In genomic region chr10:119216137-119216536, GRCh38 we compare ENCODE assay signal across 23 cellular contexts. TPM values are rescaled to one million over a fixed set of nuclear protein-coding genes. Genes with fewer than 3 reads are reported as not detected.
DNase-seq lines count a peak whose midpoint lies in the region; ATAC-seq, FAIRE-seq and TF ChIP-seq lines count a peak whose summit lies in the region.
"Had no signal": no experiment of that assay in that cellular context is flagged by ENCODE, and none has a peak within 500 bp of the region (broad histone marks: within the 10 kb centered on the region; RNA-seq: fewer than 3 reads in every experiment).

No MANE protein-coding gene starts in this region.

- no peak for TF ChIP-seq RAD21 in HepG2 (CRISPR knock-in tag; IDR thresholded peaks at IDR 0.05)

- no peaks in the 10 kb centered on the region for H4K20me1 ChIP-seq in HepG2 (ENCODE audit: insufficient read depth, low read length)

- H3K9me3 ChIP-seq in HepG2 (ENCODE audit: low read length), result no peaks in the 10 kb centered on the region
- H3K9me3 ChIP-seq in right lobe of liver, result no peaks in the 10 kb centered on the region
- H3K9me3 ChIP-seq in esophagus muscularis mucosa, result no peaks in the 10 kb centered on the region
- no peaks in the 10 kb centered on the region for H3K9me3 ChIP-seq in parathyroid adenoma (ENCODE audit: control insufficient read depth, low read length)
- H3K9me3 ChIP-seq: A549, SJCRH30 had no signal

- H3K4me3 ChIP-seq in HepG2 (replicated peaks in 1 of 3; ENCODE audit: insufficient read depth in 1 of 3, low read depth in 2 of 3, low read length in 3 of 3) (no peak overlapping the region), right lobe of liver (no peak overlapping the region), esophagus muscularis mucosa (no peak overlapping the region), parathyroid adenoma (ENCODE audit: low read depth, low read length) (peak overlapping the region; percentile 23)
- H3K4me3 ChIP-seq: A549, SJCRH30 had no signal

- no peak for TF ChIP-seq EP300 in HepG2 (IDR thresholded peaks at IDR 0.05; ENCODE audit: low read depth in 2 of 2, low read length in 2 of 2)
- no peak for TF ChIP-seq EP300 in HepG2 (CRISPR knock-in tag; IDR thresholded peaks at IDR 0.05; ENCODE audit: borderline replicate concordance)
- TF ChIP-seq EP300 in esophagus muscularis mucosa (IDR thresholded peaks at IDR 0.05), result no peak

- FAIRE-seq in HepG2 (lab: Jason Lieb, UNC), result no peak
- FAIRE-seq: A549, GM12891, GM18507 had no signal

- H3K27ac ChIP-seq in HepG2 (ENCODE audit: extremely low read length, insufficient read depth, low read length), result no peak overlapping the region
- H3K27ac ChIP-seq in right lobe of liver, result no peak overlapping the region
- H3K27ac ChIP-seq in esophagus muscularis mucosa (replicated peaks in 1 of 4), result peak overlapping the region in 3 of 4 donors; percentile 6 to 18 (median 13)
- H3K27ac ChIP-seq in parathyroid adenoma, result peak overlapping the region; percentile 67
- H3K27ac ChIP-seq: A549, RWPE1, SJCRH30 had no signal

- H3K4me2 ChIP-seq in HepG2 (ENCODE audit: low read depth, low read length), result no peak overlapping the region
- peak overlapping the region; percentile 29 for H3K4me2 ChIP-seq in parathyroid adenoma (ENCODE audit: low read length)
- H3K4me2 ChIP-seq: A549 had no signal

- H2AFZ ChIP-seq in HepG2 (ENCODE audit: low read length), result no peak overlapping the region
- no peak overlapping the region for H2AFZ ChIP-seq in parathyroid adenoma

- WGBS in HepG2 (ENCODE audit: low lambda C conversion rate), result 89% methylated on average over 6 of the region's 6 CpGs
- WGBS in right lobe of liver (ENCODE audit: insufficient coverage, low coverage, low lambda C conversion rate, missing lambda C conversion rate), result 81% methylated on average over 6 of the region's 6 CpGs
- WGBS in esophagus muscularis mucosa, result 83% methylated on average over 6 of the region's 6 CpGs

- CTCF ChIA-PET in HepG2 (lab: Yijun Ruan, JAX; ENCODE audit: low intra/inter-chr PET ratio, low total read pairs), result no interaction called here

- POLR2A ChIA-PET in HepG2 (lab: Yijun Ruan, JAX), result no interaction called here

- H3K79me2 ChIP-seq in HepG2 (ENCODE audit: insufficient read depth, low read length), result peaks cover 13% of the 10 kb centered on the region
- peaks cover 64% of the 10 kb centered on the region for H3K79me2 ChIP-seq in parathyroid adenoma

- intact Hi-C loops in HepG2 (cut with micrococcal nuclease; ENCODE audit: unreplicated experiment), result no loop called here
- intact Hi-C loops in right lobe of liver (cut with DNase I), result no loop called here
- intact Hi-C loops in esophagus muscularis mucosa (cut with DNase I), result no loop called here

- ATAC-seq in HepG2 (no peak), right lobe of liver (no peak), GM18502 (IDR thresholded peaks at IDR 0.05; ENCODE audit: poor library complexity, unreplicated experiment) (no peak), GM21381 (IDR thresholded peaks at IDR 0.05; ENCODE audit: unreplicated experiment) (no peak)
- ATAC-seq: A549 had no signal

- DNase-seq in HepG2 (ENCODE audit: low spot score) (no peak), right lobe of liver (no peak), esophagus muscularis mucosa (ENCODE audit: extremely low spot score) (no peak)
- no peak for DNase-seq in activated naive CD4-positive, alpha-beta T cell treated with anti-CD3 and anti-CD28 coated beads, Interleukin-2, amount 50 U/mL, for 16 hours
- DNase-seq: CD4-positive, alpha-beta memory T cell; DMS53; H7; HFFc6; KG1; NCI-H1436; NCI-H1930; NCI-H226; NCI-H524; NCI-H82; OCI-M1; SJCRH30 had no signal

- no peak overlapping the region for H3K9ac ChIP-seq in HepG2 (ENCODE audit: insufficient read depth, low read depth, low read length)
- no peak overlapping the region for H3K9ac ChIP-seq in parathyroid adenoma

- in situ Hi-C loops in HepG2 (cut with HindIII; ENCODE audit: extremely low pct_ligation_motif_present, low pct_unique_long_range_greater_than_20kb), result no loop called here

- TF ChIP-seq POLR2A in HepG2 (IDR thresholded peaks at IDR 0.05; ENCODE audit: insufficient read depth in 1 of 2, low read depth in 2 of 2, low read length in 2 of 2) (no peak), right lobe of liver (IDR thresholded peaks at IDR 0.05) (no peak), esophagus muscularis mucosa (IDR thresholded peaks at IDR 0.05; ENCODE audit: low read depth) (no peak)

- H3K36me3 ChIP-seq in HepG2 (replicated peaks in 1 of 2; ENCODE audit: control insufficient read depth in 1 of 2, insufficient read depth in 2 of 2, low read length in 2 of 2) (peaks cover 0 to 6% of the 10 kb centered on the region in 2 experiments; a peak in 2 of 5 replicates), right lobe of liver (no peaks in the 10 kb centered on the region), esophagus muscularis mucosa (peaks cover 0 to 4% (median 0%) of the 10 kb centered on the region in 4 donors), parathyroid adenoma (ENCODE audit: control insufficient read depth, insufficient read depth, low read length) (no peaks in the 10 kb centered on the region)
- H3K36me3 ChIP-seq: SJCRH30 had no signal

- no TSS peak for BruUV-seq in HepG2 (replicated peaks; lab: Mats Ljungman, UMichigan)

- no peak for TF ChIP-seq CTCF in HepG2 (CRISPR knock-in tag; IDR thresholded peaks at IDR 0.05)
- TF ChIP-seq CTCF in right lobe of liver (IDR thresholded peaks at IDR 0.05), result no peak
- no peak for TF ChIP-seq CTCF in esophagus muscularis mucosa (IDR thresholded peaks at IDR 0.05)
- TF ChIP-seq CTCF in parathyroid adenoma (IDR thresholded peaks at IDR 0.05), result no peak

- H3K27me3 ChIP-seq in HepG2 (ENCODE audit: control insufficient read depth in 1 of 2, insufficient read depth in 2 of 2, low read length in 2 of 2) (no peaks in the 10 kb centered on the region), right lobe of liver (no peaks in the 10 kb centered on the region), esophagus muscularis mucosa (no peaks in the 10 kb centered on the region), parathyroid adenoma (ENCODE audit: control insufficient read depth, insufficient read depth, low read length) (no peaks in the 10 kb centered on the region)
- H3K27me3 ChIP-seq: SJCRH30 had no signal

- H3K4me1 ChIP-seq in HepG2 (ENCODE audit: insufficient read depth, low read length) (peaks cover 56% of the 10 kb centered on the region), right lobe of liver (peaks cover 0 to 5% (median 0%) of the 10 kb centered on the region in 4 donors), esophagus muscularis mucosa (peaks cover 61 to 98% (median 90%) of the 10 kb centered on the region in 4 donors), parathyroid adenoma (peaks cover 62% of the 10 kb centered on the region)
- H3K4me1 ChIP-seq: SJCRH30 had no signal

RNA-seq across cellular contexts. Expression of gene GRK5, which starts 8.8 kb away (rescaled TPM):
- total RNA-seq in HepG2 (2016; rRNA removed; fragmentation: Illumina TruSeq; extraction: Trizol) (12.6 and 12.8 TPM in 2 replicates), right lobe of liver (10 to 100 TPM in 1 of 6 experiments, 1 to 10 TPM in 5; 5.9 to 11.5 (median 7.9) TPM), esophagus muscularis mucosa (10 to 100 TPM; 39.6 to 64.4 (median 50.7) TPM)
- 6.3 and 7.7 TPM in 2 replicates for total RNA-seq in HepG2 (2016; cell fraction: cytosol; rRNA removed; fragmentation: Illumina TruSeq; extraction: Trizol; ENCODE audit: low read depth)
- 11.4 and 13.0 TPM in 2 replicates for total RNA-seq in HepG2 (2016; cell fraction: insoluble cytoplasmic fraction; rRNA removed; fragmentation: Illumina TruSeq; extraction: Trizol)
- total RNA-seq in HepG2 (2016; cell fraction: membrane; rRNA removed; fragmentation: Illumina TruSeq; extraction: Trizol), result 18.1 and 19.4 TPM in 2 replicates
- total RNA-seq in HepG2 (2016; cell fraction: nucleus; rRNA removed; fragmentation: Illumina TruSeq; extraction: Trizol), result 6.4 and 8.1 TPM in 2 replicates
- polyA plus RNA-seq in HepG2 (2011; rRNA removed), result 10.4 and 11.5 TPM in 2 replicates
- polyA plus RNA-seq in HepG2 (2011; cell fraction: cytosol; rRNA removed), result 10.0 and 11.4 TPM in 2 replicates
- polyA plus RNA-seq in HepG2 (2011; cell fraction: nucleus; rRNA removed), result 11.8 and 12.9 TPM in 2 replicates
- polyA plus RNA-seq in HepG2 (2012), result 10.9 and 14.3 TPM in 2 replicates
- polyA plus RNA-seq in HepG2 (2016; cell fraction: cytosol; fragmentation: Illumina TruSeq; extraction: Trizol; ENCODE audit: low read depth), result 7.6 and 7.7 TPM in 2 replicates
- polyA plus RNA-seq in HepG2 (2016; cell fraction: insoluble cytoplasmic fraction; fragmentation: Illumina TruSeq; extraction: Trizol; ENCODE audit: low read depth), result 14.0 and 15.2 TPM in 2 replicates
- 16.0 and 16.9 TPM in 2 replicates for polyA plus RNA-seq in HepG2 (2016; cell fraction: membrane; fragmentation: Illumina TruSeq; extraction: Trizol; ENCODE audit: low read depth)
- 15.4 and 17.0 TPM in 2 replicates for polyA plus RNA-seq in HepG2 (2016; cell fraction: nucleus; fragmentation: Illumina TruSeq; extraction: Trizol; ENCODE audit: insufficient read depth, low read depth)
- 5.5 and 9.4 TPM in 2 replicates for polyA minus RNA-seq in HepG2 (2011; rRNA and poly(A)+ RNA removed; ENCODE audit: low replicate concordance)
- 5.5 and 8.2 TPM in 2 replicates for polyA minus RNA-seq in HepG2 (2011; cell fraction: cytosol; rRNA and poly(A)+ RNA removed)
- 5.2 and 6.5 TPM in 2 replicates for polyA minus RNA-seq in HepG2 (2011; cell fraction: nucleus; rRNA and poly(A)+ RNA removed)

RNA-seq across cellular contexts. Expression of gene PRDX3, which starts 37.5 kb away (rescaled TPM):
- total RNA-seq in HepG2 (2016; rRNA removed; fragmentation: Illumina TruSeq; extraction: Trizol) (407 and 643 TPM in 2 replicates), right lobe of liver (100 to 1,000 TPM; 171 to 235 (median 194) TPM), esophagus muscularis mucosa (100 to 1,000 TPM; 128 to 195 (median 171) TPM)
- 38.1 and 38.2 TPM in 2 replicates for total RNA-seq in HepG2 (2016; cell fraction: cytosol; rRNA removed; fragmentation: Illumina TruSeq; extraction: Trizol; ENCODE audit: low read depth)
- total RNA-seq in HepG2 (2016; cell fraction: insoluble cytoplasmic fraction; rRNA removed; fragmentation: Illumina TruSeq; extraction: Trizol), result 410 and 682 TPM in 2 replicates
- 107 and 113 TPM in 2 replicates for total RNA-seq in HepG2 (2016; cell fraction: membrane; rRNA removed; fragmentation: Illumina TruSeq; extraction: Trizol)
- 156 and 165 TPM in 2 replicates for total RNA-seq in HepG2 (2016; cell fraction: nucleus; rRNA removed; fragmentation: Illumina TruSeq; extraction: Trizol)
- polyA plus RNA-seq in HepG2 (2011; rRNA removed), result 422 and 565 TPM in 2 replicates
- 232 and 280 TPM in 2 replicates for polyA plus RNA-seq in HepG2 (2011; cell fraction: cytosol; rRNA removed)
- polyA plus RNA-seq in HepG2 (2011; cell fraction: nucleus; rRNA removed), result 67.2 and 84.0 TPM in 2 replicates
- 200 and 294 TPM in 2 replicates for polyA plus RNA-seq in HepG2 (2012)
- polyA plus RNA-seq in HepG2 (2016; cell fraction: cytosol; fragmentation: Illumina TruSeq; extraction: Trizol; ENCODE audit: low read depth), result 38.1 and 38.3 TPM in 2 replicates
- 634 and 704 TPM in 2 replicates for polyA plus RNA-seq in HepG2 (2016; cell fraction: insoluble cytoplasmic fraction; fragmentation: Illumina TruSeq; extraction: Trizol; ENCODE audit: low read depth)
- 89.6 and 90.4 TPM in 2 replicates for polyA plus RNA-seq in HepG2 (2016; cell fraction: membrane; fragmentation: Illumina TruSeq; extraction: Trizol; ENCODE audit: low read depth)
- polyA plus RNA-seq in HepG2 (2016; cell fraction: nucleus; fragmentation: Illumina TruSeq; extraction: Trizol; ENCODE audit: insufficient read depth, low read depth), result 227 and 242 TPM in 2 replicates
- 468 and 479 TPM in 2 replicates for polyA minus RNA-seq in HepG2 (2011; rRNA and poly(A)+ RNA removed; ENCODE audit: low replicate concordance)
- polyA minus RNA-seq in HepG2 (2011; cell fraction: cytosol; rRNA and poly(A)+ RNA removed), result 135 and 138 TPM in 2 replicates
- 69.5 and 85.7 TPM in 2 replicates for polyA minus RNA-seq in HepG2 (2011; cell fraction: nucleus; rRNA and poly(A)+ RNA removed)

RNA-seq across cellular contexts. Expression of gene SFXN4, which starts 50.6 kb away (rescaled TPM):
- total RNA-seq in HepG2 (2016; rRNA removed; fragmentation: Illumina TruSeq; extraction: Trizol) (47.4 and 64.9 TPM in 2 replicates), right lobe of liver (100 to 1,000 TPM in 1 of 6 experiments, 10 to 100 TPM in 5; 16.0 to 152 (median 23.8) TPM), esophagus muscularis mucosa (10 to 100 TPM; 14.1 to 39.9 (median 17.8) TPM)
- total RNA-seq in HepG2 (2016; cell fraction: cytosol; rRNA removed; fragmentation: Illumina TruSeq; extraction: Trizol; ENCODE audit: low read depth), result 71.2 and 73.7 TPM in 2 replicates
- 55.2 and 66.3 TPM in 2 replicates for total RNA-seq in HepG2 (2016; cell fraction: insoluble cytoplasmic fraction; rRNA removed; fragmentation: Illumina TruSeq; extraction: Trizol)
- 75.6 and 82.1 TPM in 2 replicates for total RNA-seq in HepG2 (2016; cell fraction: membrane; rRNA removed; fragmentation: Illumina TruSeq; extraction: Trizol)
- total RNA-seq in HepG2 (2016; cell fraction: nucleus; rRNA removed; fragmentation: Illumina TruSeq; extraction: Trizol), result 39.7 and 50.2 TPM in 2 replicates
- 44.6 and 47.7 TPM in 2 replicates for polyA plus RNA-seq in HepG2 (2011; rRNA removed)
- polyA plus RNA-seq in HepG2 (2011; cell fraction: cytosol; rRNA removed), result 31.1 and 39.7 TPM in 2 replicates
- polyA plus RNA-seq in HepG2 (2011; cell fraction: nucleus; rRNA removed), result 45.5 and 47.7 TPM in 2 replicates
- polyA plus RNA-seq in HepG2 (2012), result 32.0 and 35.6 TPM in 2 replicates
- 63.0 and 72.7 TPM in 2 replicates for polyA plus RNA-seq in HepG2 (2016; cell fraction: cytosol; fragmentation: Illumina TruSeq; extraction: Trizol; ENCODE audit: low read depth)
- polyA plus RNA-seq in HepG2 (2016; cell fraction: insoluble cytoplasmic fraction; fragmentation: Illumina TruSeq; extraction: Trizol; ENCODE audit: low read depth), result 42.6 and 43.4 TPM in 2 replicates
- polyA plus RNA-seq in HepG2 (2016; cell fraction: membrane; fragmentation: Illumina TruSeq; extraction: Trizol; ENCODE audit: low read depth), result 56.9 and 60.5 TPM in 2 replicates
- polyA plus RNA-seq in HepG2 (2016; cell fraction: nucleus; fragmentation: Illumina TruSeq; extraction: Trizol; ENCODE audit: insufficient read depth, low read depth), result 62.6 and 72.4 TPM in 2 replicates
- polyA minus RNA-seq in HepG2 (2011; rRNA and poly(A)+ RNA removed; ENCODE audit: low replicate concordance), result 25.6 and 27.5 TPM in 2 replicates
- 19.2 and 19.8 TPM in 2 replicates for polyA minus RNA-seq in HepG2 (2011; cell fraction: cytosol; rRNA and poly(A)+ RNA removed)
- 21.6 and 26.9 TPM in 2 replicates for polyA minus RNA-seq in HepG2 (2011; cell fraction: nucleus; rRNA and poly(A)+ RNA removed)

Comparison
In these comparisons a context has a peak if more than half of its experiments do, and no peak if none do; other contexts are left out.
1. H3K27ac ChIP-seq: peak in esophagus muscularis mucosa (3 of 4) and parathyroid adenoma (single experiment); none in HepG2 (single experiment) and right lobe of liver (0 of 3).